11 cellular contexts compared by ENCODE assay signal in genomic region chr19:38303517-38304351, GRCh38. TPM values are rescaled to one million over a fixed set of nuclear protein-coding genes. Genes with fewer than 3 reads are reported as not detected.
DNase-seq lines count a peak whose midpoint lies in the region; ATAC-seq and TF ChIP-seq lines count a peak whose summit lies in the region.
"Had no signal": no experiment of that assay in that cellular context is flagged by ENCODE, and none has a peak within 500 bp of the region (broad histone marks: within the 10 kb centered on the region; RNA-seq: fewer than 3 reads in every experiment).

Gene C19orf33, plus strand, starts transcription at chr19:38304251. Its CDS starts 11 bp downstream, at chr19:38304262.

- peaks cover 6% of the 10 kb centered on the region for H3K27me3 Mint-ChIP-seq in glutamatergic neuron (ENCODE audit: unreplicated experiment)
- H3K27me3 Mint-ChIP-seq: natural killer cell treated with Interleukin-12 subunit alpha and Interleukin-12 subunit beta and Interleukin-15 and Interleukin-18, amount 100 ng/mL, for 72 hours had no signal

- no peak within 1 kb of the TSS for H2BK120ac ChIP-seq in neuronal stem cell (ENCODE audit: low read depth, low read length)

- H3K18ac ChIP-seq in neuronal stem cell (ENCODE audit: low read length), result peak within 1 kb of the TSS; percentile 81

- DNase-seq in Daoy (ENCODE audit: low read depth), result peak; percentile 53
- DNase-seq in RWPE2 (ENCODE audit: low spot score), result peak; percentile 96
- DNase-seq in glutamatergic neuron, result no peak
- DNase-seq in neuronal stem cell (ENCODE audit: low spot score), result no peak
- DNase-seq in Karpas-422, result no peak
- DNase-seq in HCEC 1CT, result no peak
- DNase-seq in OCI-M2 (lab: John Stamatoyannopoulos, UW; ENCODE audit: unreplicated experiment), result no peak

- peak within 1 kb of the TSS; percentile 63 for H3K9ac ChIP-seq in neuronal stem cell (ENCODE audit: low read depth, low read length, poor library complexity)
- no peak within 1 kb of the TSS for H3K9ac ChIP-seq in Karpas-422 (ENCODE audit: low read length)
- H3K9ac ChIP-seq: BLaER1 treated with 17β-estradiol and CSF1 and Interleukin-3, amounts not matched to agents 10 nM and 100 nM had no signal

- ATAC-seq in RWPE2 (ENCODE audit: low read depth), result peak; percentile 66
- no peak for ATAC-seq in HG03108 (IDR thresholded peaks at IDR 0.05; ENCODE audit: unreplicated experiment)

- H3K79me2 ChIP-seq in Karpas-422 (ENCODE audit: low read length), result no peaks in the 10 kb centered on the region

- no peaks in the 10 kb centered on the region for H3K36me3 Mint-ChIP-seq in glutamatergic neuron (ENCODE audit: unreplicated experiment)
- H3K36me3 Mint-ChIP-seq: natural killer cell treated with Interleukin-12 subunit alpha and Interleukin-12 subunit beta and Interleukin-15 and Interleukin-18, amount 100 ng/mL, for 72 hours had no signal

- H4K91ac ChIP-seq in neuronal stem cell (ENCODE audit: low read depth, low read length, poor library complexity), result no peak within 1 kb of the TSS

- H3K4me1 ChIP-seq in RWPE2 (ENCODE audit: insufficient read depth, poor library complexity, severe bottlenecking) (peaks cover 35% of the 10 kb centered on the region), neuronal stem cell (ENCODE audit: control insufficient read depth in 2 of 2, insufficient read depth in 1 of 2, low read depth in 1 of 2, low read length in 2 of 2) (peaks cover 5 to 15% of the 10 kb centered on the region in 2 donors), Karpas-422 (ENCODE audit: low read length) (no peaks in the 10 kb centered on the region)

- peak within 1 kb of the TSS; percentile 98 for H2AK5ac ChIP-seq in neuronal stem cell (ENCODE audit: low read depth, low read length)

- peaks cover 31% of the 10 kb centered on the region for H3K36me3 ChIP-seq in RWPE2 (ENCODE audit: low read depth)
- peaks cover 15 to 19% of the 10 kb centered on the region in 2 donors for H3K36me3 ChIP-seq in neuronal stem cell (replicated peaks in 1 of 2; ENCODE audit: control insufficient read depth in 2 of 2, insufficient read depth in 2 of 2, low read length in 2 of 2)
- no peaks in the 10 kb centered on the region for H3K36me3 ChIP-seq in Karpas-422 (ENCODE audit: insufficient read depth, low read length)

- no peak within 1 kb of the TSS for H3K4ac ChIP-seq in neuronal stem cell (ENCODE audit: low read length)

- no peaks in the 10 kb centered on the region for H3K9me3 ChIP-seq in RWPE2 (ENCODE audit: severe bottlenecking)
- H3K9me3 ChIP-seq in neuronal stem cell (replicated peaks in 1 of 2; ENCODE audit: control insufficient read depth in 2 of 2, insufficient read depth in 1 of 2, low read depth in 1 of 2, low read length in 2 of 2), result no peaks in the 10 kb centered on the region
- H3K9me3 ChIP-seq in Karpas-422 (ENCODE audit: low read length), result no peaks in the 10 kb centered on the region
- H3K9me3 ChIP-seq: BLaER1 treated with 17β-estradiol and CSF1 and Interleukin-3, amounts not matched to agents 10 nM and 100 nM; SJSA1 had no signal

- H3K9me3 Mint-ChIP-seq in glutamatergic neuron (ENCODE audit: unreplicated experiment), result peaks cover 4% of the 10 kb centered on the region
- H3K9me3 Mint-ChIP-seq: natural killer cell treated with Interleukin-12 subunit alpha and Interleukin-12 subunit beta and Interleukin-15 and Interleukin-18, amount 100 ng/mL, for 72 hours had no signal

- peak within 1 kb of the TSS; percentile 98 for H3K14ac ChIP-seq in neuronal stem cell (ENCODE audit: low read length)

- no CpG with 5 or more reads among the region's 28 CpGs for WGBS in neuronal stem cell (ENCODE audit: extremely low coverage in 2 of 2, insufficient read length in 2 of 2, insufficient replicate concordance in 1 of 2), 2 donors

- H3K23ac ChIP-seq in neuronal stem cell (ENCODE audit: low read depth, low read length, poor library complexity), result peak within 1 kb of the TSS; percentile 99

- H3K4me3 Mint-ChIP-seq in glutamatergic neuron (ENCODE audit: unreplicated experiment), result peak within 1 kb of the TSS; percentile 30
- H3K4me3 Mint-ChIP-seq: natural killer cell treated with Interleukin-12 subunit alpha and Interleukin-12 subunit beta and Interleukin-15 and Interleukin-18, amount 100 ng/mL, for 72 hours had no signal

- no peak within 1 kb of the TSS for H4K8ac ChIP-seq in neuronal stem cell (ENCODE audit: low read depth, low read length)

- H2BK15ac ChIP-seq in neuronal stem cell (ENCODE audit: low read length), result peak within 1 kb of the TSS; percentile 100

- H3K27ac ChIP-seq in RWPE2 (ENCODE audit: poor library complexity, severe bottlenecking) (peak within 1 kb of the TSS; percentile 96), neuronal stem cell (replicated peaks; ENCODE audit: low read length) (no peak within 1 kb of the TSS), Karpas-422 (ENCODE audit: low read length) (no peak within 1 kb of the TSS)
- H3K27ac ChIP-seq: SJSA1 had no signal

- peak within 1 kb of the TSS; percentile 52 for H3K4me2 ChIP-seq in neuronal stem cell (ENCODE audit: insufficient read depth, low read length, poor library complexity, severe bottlenecking)
- no peak within 1 kb of the TSS for H3K4me2 ChIP-seq in Karpas-422 (ENCODE audit: low read depth, low read length, poor library complexity, severe bottlenecking)

- no peaks in the 10 kb centered on the region for H3K9me2 ChIP-seq in Karpas-422 (replicated peaks; ENCODE audit: insufficient read depth, low read length)

- H2AFZ ChIP-seq in neuronal stem cell (ENCODE audit: low read length) (no peak within 1 kb of the TSS), Karpas-422 (ENCODE audit: low read length) (no peak within 1 kb of the TSS)

- H3K27ac Mint-ChIP-seq in glutamatergic neuron (ENCODE audit: unreplicated experiment), result no peak within 1 kb of the TSS
- H3K27ac Mint-ChIP-seq: natural killer cell treated with Interleukin-12 subunit alpha and Interleukin-12 subunit beta and Interleukin-15 and Interleukin-18, amount 100 ng/mL, for 72 hours had no signal

- peaks cover 18% of the 10 kb centered on the region for H3K4me1 Mint-ChIP-seq in glutamatergic neuron (ENCODE audit: low read depth, unreplicated experiment)

- no peak within 1 kb of the TSS for H2BK5ac ChIP-seq in neuronal stem cell (ENCODE audit: low read length)

- H3K4me3 ChIP-seq in RWPE2 (ENCODE audit: severe bottlenecking), result peak within 1 kb of the TSS; percentile 53
- peak within 1 kb of the TSS in 1 of 2 donors; percentile 53 for H3K4me3 ChIP-seq in neuronal stem cell (ENCODE audit: low read length in 2 of 2)
- H3K4me3 ChIP-seq in Karpas-422 (ENCODE audit: low read length), result no peak within 1 kb of the TSS
- H3K4me3 ChIP-seq: BLaER1 treated with 17β-estradiol and CSF1 and Interleukin-3, amounts not matched to agents 10 nM and 100 nM; SJSA1 had no signal

- H3K27me3 ChIP-seq in RWPE2 (ENCODE audit: insufficient read depth, poor library complexity, severe bottlenecking) (no peaks in the 10 kb centered on the region), neuronal stem cell (ENCODE audit: control insufficient read depth in 3 of 3, insufficient read depth in 3 of 3, low read depth in 1 of 3, low read length in 3 of 3) (peaks cover 0 to 11% (median 4%) of the 10 kb centered on the region in 3 experiments), Karpas-422 (ENCODE audit: low read length) (no peaks in the 10 kb centered on the region)
- H3K27me3 ChIP-seq: BLaER1 treated with 17β-estradiol and CSF1 and Interleukin-3, amounts not matched to agents 10 nM and 100 nM; SJSA1 had no signal

- no peak for TF ChIP-seq CTCF in RWPE2 (IDR thresholded peaks at IDR 0.05; ENCODE audit: poor library complexity, severe bottlenecking)
- no peak for TF ChIP-seq CTCF in glutamatergic neuron (IDR thresholded peaks at IDR 0.05; ENCODE audit: partially characterized antibody, unreplicated experiment)

- H4K20me1 ChIP-seq in Karpas-422 (ENCODE audit: insufficient read depth, low read depth, low read length), result no peaks in the 10 kb centered on the region

- H2BK12ac ChIP-seq in neuronal stem cell (ENCODE audit: low read length), result peak within 1 kb of the TSS; percentile 73

- H3K79me1 ChIP-seq in neuronal stem cell (ENCODE audit: low read depth, low read length), result peaks cover 2% of the 10 kb centered on the region

RNA-seq across cellular contexts. Expression of gene C19orf33, which starts in this region (rescaled TPM):
- total RNA-seq in Daoy (2014; rRNA removed; shearing (Covaris generic)), result 2.7 TPM in 1 of 2 replicates, not detected in the other
- total RNA-seq in glutamatergic neuron (ENCODE audit: unreplicated experiment), result 1.1 TPM
- polyA plus RNA-seq in neuronal stem cell (2013, experiment 1 of 2), result not detected
- not detected for polyA plus RNA-seq in neuronal stem cell (2013, experiment 2 of 2)
- not detected in 2 replicates for total RNA-seq in Karpas-422 (2014; rRNA removed; shearing (Covaris generic); ENCODE audit: low replicate concordance)
- total RNA-seq: natural killer cell treated with Interleukin-12 subunit alpha and Interleukin-12 subunit beta and Interleukin-15 and Interleukin-18, amount 100 ng/mL, for 72 hours; SJSA1 had no signal

Comparison
In these comparisons a context has a peak if more than half of its experiments do, and no peak if none do; other contexts are left out.
1. DNase-seq: peak in Daoy (single experiment) and RWPE2 (single experiment); none in glutamatergic neuron (single experiment), neuronal stem cell (single experiment), Karpas-422 (single experiment), HCEC 1CT (single experiment) and OCI-M2 (single experiment).